In the genomic region with DNA sequence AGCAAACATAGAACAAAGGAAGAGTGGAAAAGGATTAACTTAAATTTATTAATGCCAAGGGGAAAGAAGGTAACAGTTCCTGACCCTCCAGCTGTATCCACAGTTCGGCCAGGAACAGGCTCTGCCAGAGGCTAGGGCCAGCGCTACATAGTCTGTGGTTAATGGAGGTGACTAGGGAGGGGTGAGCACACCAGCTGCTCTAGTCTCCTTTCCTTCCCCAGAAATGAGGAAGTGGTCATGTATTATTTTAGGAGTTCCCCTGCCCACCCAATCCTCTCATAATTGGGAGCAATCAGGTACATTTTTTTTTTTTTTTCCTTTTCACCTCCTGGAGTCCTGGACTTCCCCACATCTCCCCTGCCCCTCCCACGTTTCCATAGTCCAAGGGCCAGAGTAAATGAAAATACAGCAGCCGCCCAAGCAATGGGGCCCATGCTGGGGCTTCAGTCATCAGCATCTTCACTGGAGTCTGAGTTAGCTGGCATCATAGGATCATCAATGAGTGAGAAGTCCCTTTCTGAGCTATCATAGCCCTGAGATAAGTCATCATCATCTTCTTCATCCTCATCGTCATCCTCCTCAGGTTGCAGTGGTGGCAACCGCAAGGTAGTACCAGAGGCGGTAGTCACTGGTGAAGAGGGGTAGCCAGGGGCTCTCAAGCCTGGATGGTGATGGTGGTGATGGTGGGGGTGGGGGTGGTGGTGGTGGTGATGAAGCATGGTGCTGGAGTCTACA, we compare ENCODE assay signal across 1 cellular context.
TF ChIP-seq lines count a peak whose summit lies in the region.

No MANE protein-coding gene starts in this region.

TF ChIP-seq in HCT116, 20 proteins besides CTCF, POLR2A, EP300 and RAD21 (continued from another document):
- TF ChIP-seq, protein P1, sequence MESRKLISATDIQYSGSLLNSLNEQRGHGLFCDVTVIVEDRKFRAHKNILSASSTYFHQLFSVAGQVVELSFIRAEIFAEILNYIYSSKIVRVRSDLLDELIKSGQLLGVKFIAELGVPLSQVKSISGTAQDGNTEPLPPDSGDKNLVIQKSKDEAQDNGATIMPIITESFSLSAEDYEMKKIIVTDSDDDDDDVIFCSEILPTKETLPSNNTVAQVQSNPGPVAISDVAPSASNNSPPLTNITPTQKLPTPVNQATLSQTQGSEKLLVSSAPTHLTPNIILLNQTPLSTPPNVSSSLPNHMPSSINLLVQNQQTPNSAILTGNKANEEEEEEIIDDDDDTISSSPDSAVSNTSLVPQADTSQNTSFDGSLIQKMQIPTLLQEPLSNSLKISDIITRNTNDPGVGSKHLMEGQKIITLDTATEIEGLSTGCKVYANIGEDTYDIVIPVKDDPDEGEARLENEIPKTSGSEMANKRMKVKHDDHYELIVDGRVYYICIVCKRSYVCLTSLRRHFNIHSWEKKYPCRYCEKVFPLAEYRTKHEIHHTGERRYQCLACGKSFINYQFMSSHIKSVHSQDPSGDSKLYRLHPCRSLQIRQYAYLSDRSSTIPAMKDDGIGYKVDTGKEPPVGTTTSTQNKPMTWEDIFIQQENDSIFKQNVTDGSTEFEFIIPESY (IDR thresholded peaks at IDR 0.05; ENCODE audit: extremely low read depth, insufficient replicate concordance, low read length): no peak
- no peak for TF ChIP-seq EGR1 (IDR thresholded peaks at IDR 0.05; ENCODE audit: low read depth)
- TF ChIP-seq SIN3A (IDR thresholded peaks at IDR 0.05; ENCODE audit: low read depth): no peak
- no peak for TF ChIP-seq TCF7L2 (IDR thresholded peaks at IDR 0.05; ENCODE audit: borderline replicate concordance, extremely low read depth, insufficient read depth, insufficient read length)
- TF ChIP-seq, protein P2, sequence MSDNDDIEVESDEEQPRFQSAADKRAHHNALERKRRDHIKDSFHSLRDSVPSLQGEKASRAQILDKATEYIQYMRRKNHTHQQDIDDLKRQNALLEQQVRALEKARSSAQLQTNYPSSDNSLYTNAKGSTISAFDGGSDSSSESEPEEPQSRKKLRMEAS (IDR thresholded peaks at IDR 0.05): no peak
- no peak for TF ChIP-seq SRF (IDR thresholded peaks at IDR 0.05; ENCODE audit: low read depth)
